ENCODE assay signal across 8 cellular contexts in genomic region chr14:57390806-57391562, GRCh38. TPM values are rescaled to one million over a fixed set of nuclear protein-coding genes. Genes with fewer than 3 reads are reported as not detected.
DNase-seq lines count a peak whose midpoint lies in the region; ATAC-seq, FAIRE-seq and TF ChIP-seq lines count a peak whose summit lies in the region.

No MANE protein-coding gene starts in this region.

- ATAC-seq in stimulated activated naive CD8-positive, alpha-beta T cell treated with anti-CD3 and anti-CD28 coated beads, Interleukin-15, Interleukin-2, amounts not matched to agents 100 U/mL and 50 U/mL, for 24 hours = peak; percentile 44

- no peaks in the 10 kb centered on the region; the same call in 1 of the 2 replicates for H3K27me3 ChIP-seq in H9 (ENCODE audit: insufficient read depth, low read length)
- no peaks in the 10 kb centered on the region for H3K27me3 ChIP-seq in effector memory CD4-positive, alpha-beta T cell (replicated peaks; ENCODE audit: control insufficient read depth, insufficient read depth, low read length, poor library complexity, severe bottlenecking)

- H3K4me1 Mint-ChIP-seq in H9 = peaks cover 31 to 38% of the 10 kb centered on the region in 2 experiments
- peaks cover 39% of the 10 kb centered on the region for H3K4me1 Mint-ChIP-seq in activated CD4-positive, alpha-beta T cell treated with anti-CD3 and anti-CD28 coated beads, Interleukin-2, amount 10 ng/mL, durations not matched to agents 24 days and 14 days
- peaks cover 44% of the 10 kb centered on the region for H3K4me1 Mint-ChIP-seq in mesothelial cell of epicardium

- no peaks in the 10 kb centered on the region for H3K4me1 ChIP-seq in H9 (ENCODE audit: insufficient read depth, low read length)
- no peaks in the 10 kb centered on the region for H3K4me1 ChIP-seq in effector memory CD4-positive, alpha-beta T cell (ENCODE audit: control insufficient read depth, insufficient read depth, low read length, poor library complexity, severe bottlenecking)

- peaks cover 10% of the 10 kb centered on the region; the same call in 1 of the 2 replicates for H3K79me2 ChIP-seq in H9 (ENCODE audit: insufficient read depth, low read length)

- no peak overlapping the region for H4K5ac ChIP-seq in H9 (ENCODE audit: insufficient read length, low read depth, low read length)

- no peak overlapping the region for H3K18ac ChIP-seq in H9 (ENCODE audit: insufficient read length, low read depth, low read length)

- H2AFZ ChIP-seq in H9 (ENCODE audit: low read length) = no peak overlapping the region

- H2AK5ac ChIP-seq in H9 (ENCODE audit: insufficient read length, low read length) = no peak overlapping the region

- no peaks in the 10 kb centered on the region for H4K20me1 ChIP-seq in H9 (ENCODE audit: control insufficient read depth, insufficient read depth, insufficient read length)

- peak overlapping the region; percentile 89 for H3K4me2 ChIP-seq in H9 (ENCODE audit: insufficient read depth, insufficient read length, low read length)

- peaks cover 6% of the 10 kb centered on the region for H3K23me2 ChIP-seq in H9 (ENCODE audit: insufficient read length, low read depth, low read length, poor library complexity, severe bottlenecking)

- peak overlapping the region; percentile 25; the same call in 1 of the 2 replicates for H3K14ac ChIP-seq in H9 (ENCODE audit: insufficient read depth, low read length)

- H3K4me3 Mint-ChIP-seq in H9 = peak overlapping the region; percentile 76 to 86
- H3K4me3 Mint-ChIP-seq in activated CD4-positive, alpha-beta T cell treated with anti-CD3 and anti-CD28 coated beads, Interleukin-2, amount 10 ng/mL, durations not matched to agents 24 days and 14 days = peak overlapping the region; percentile 93
- H3K4me3 Mint-ChIP-seq in mesothelial cell of epicardium = peak overlapping the region; percentile 89

- FAIRE-seq in GM12892 (lab: Jason Lieb, UNC) = peak; percentile 30

- H2BK20ac ChIP-seq in H9 (ENCODE audit: low read depth, low read length, poor library complexity, severe bottlenecking) = no peak overlapping the region

- H3K36me3 Mint-ChIP-seq in H9 (ENCODE audit: insufficient read depth in 1 of 3, low read depth in 3 of 3) (peaks cover 0 to 18% (median 6%) of the 10 kb centered on the region in 3 experiments; a peak in 5 of 7 replicates), mesothelial cell of epicardium (peaks cover 1% of the 10 kb centered on the region)
- H3K36me3 Mint-ChIP-seq in activated CD4-positive, alpha-beta T cell treated with anti-CD3 and anti-CD28 coated beads, Interleukin-2, amount 10 ng/mL, durations not matched to agents 24 days and 14 days (ENCODE audit: low read depth) = peaks cover 18% of the 10 kb centered on the region

- H3K79me1 ChIP-seq in H9 (ENCODE audit: insufficient read depth, low read depth, low read length, poor library complexity, severe bottlenecking) = peaks cover 3% of the 10 kb centered on the region

- no peak overlapping the region for H4K8ac ChIP-seq in H9 (replicated peaks; ENCODE audit: insufficient read length, low read depth, low read length)

- no peak overlapping the region for H2BK5ac ChIP-seq in H9 (ENCODE audit: insufficient read length, low read length)

- H3K4me3 ChIP-seq in effector memory CD4-positive, alpha-beta T cell (ENCODE audit: insufficient read depth, low read depth, low read length, poor library complexity, severe bottlenecking) = peak overlapping the region; percentile 92

- DNase-seq in GM12892 (ENCODE audit: insufficient read length) = peak; percentile 10
- DNase-seq in H9 = peak; percentile 43
- peak; percentile 32 for DNase-seq in LoVo (ENCODE audit: low spot score)
- DNase-seq in activated CD4-positive, alpha-beta T cell treated with anti-CD3 and anti-CD28 coated beads, Interleukin-2, amount 10 ng/mL, durations not matched to agents 24 days and 14 days = peak; percentile 85
- DNase-seq in effector memory CD4-positive, alpha-beta T cell = peak in 1 of 3 donors; percentile 9
- peak; percentile 25 to 60 for DNase-seq in mesothelial cell of epicardium (ENCODE audit: low spot score in 2 of 2, unreplicated experiment in 2 of 2)
- DNase-seq in stimulated activated naive CD8-positive, alpha-beta T cell treated with anti-CD3 and anti-CD28 coated beads, Interleukin-15, Interleukin-2, amounts not matched to agents 100 U/mL and 50 U/mL, for 24 hours = peak; percentile 52
- DNase-seq in NCI-H510A (lab: John Stamatoyannopoulos, UW) = no peak

- no peak overlapping the region for H3T11ph ChIP-seq in H9 (ENCODE audit: low read length)

- H3K9me3 Mint-ChIP-seq in H9 = no peaks in the 10 kb centered on the region
- no peaks in the 10 kb centered on the region for H3K9me3 Mint-ChIP-seq in activated CD4-positive, alpha-beta T cell treated with anti-CD3 and anti-CD28 coated beads, Interleukin-2, amount 10 ng/mL, durations not matched to agents 24 days and 14 days
- no peaks in the 10 kb centered on the region for H3K9me3 Mint-ChIP-seq in mesothelial cell of epicardium

- no peak overlapping the region for H3K4ac ChIP-seq in H9 (ENCODE audit: low read depth, low read length)

- intact Hi-C loops in activated CD4-positive, alpha-beta T cell treated with anti-CD3 and anti-CD28 coated beads, Interleukin-2, amount 10 ng/mL, durations not matched to agents 24 days and 14 days (cut with micrococcal nuclease) = loop anchor here (1.0 to 5.0 kb wide), 4 partner anchors 122 to 851 kb away; partner anchors contain the start of genes PSMA3 and TMEM260

- no peak overlapping the region for H2BK12ac ChIP-seq in H9 (ENCODE audit: insufficient read length, low read depth, low read length)

- H3K9me3 ChIP-seq in H9 (ENCODE audit: control insufficient read depth, low read depth, low read length) = no peaks in the 10 kb centered on the region
- H3K9me3 ChIP-seq in effector memory CD4-positive, alpha-beta T cell (ENCODE audit: control insufficient read depth, low read length) = no peaks in the 10 kb centered on the region

- no peak for TF ChIP-seq POLR2A in GM12892 (IDR thresholded peaks at IDR 0.05; ENCODE audit: low read depth, low read length)

- no peak overlapping the region for H2BK15ac ChIP-seq in H9 (ENCODE audit: low read depth, low read length)

- no peak overlapping the region for H2BK120ac ChIP-seq in H9 (ENCODE audit: low read depth, low read length, poor library complexity, severe bottlenecking)

- TF ChIP-seq CTCF in H9 (conservative IDR thresholded peaks at IDR 0.05) (no peak), mesothelial cell of epicardium (IDR thresholded peaks at IDR 0.05; ENCODE audit: unreplicated experiment) (no peak)

- H3K27ac Mint-ChIP-seq in H9 (no peak overlapping the region), mesothelial cell of epicardium (peak overlapping the region; percentile 75)
- peak overlapping the region; percentile 82 for H3K27ac Mint-ChIP-seq in activated CD4-positive, alpha-beta T cell treated with anti-CD3 and anti-CD28 coated beads, Interleukin-2, amount 10 ng/mL, durations not matched to agents 24 days and 14 days

- no peak overlapping the region for H4K91ac ChIP-seq in H9 (ENCODE audit: insufficient read length, low read depth, low read length)

- no peak overlapping the region for H3K27ac ChIP-seq in H9 (ENCODE audit: insufficient read length, low read depth, low read length)
- H3K27ac ChIP-seq in effector memory CD4-positive, alpha-beta T cell (ENCODE audit: insufficient read depth, low read length, poor library complexity, severe bottlenecking) = peak overlapping the region; percentile 77

- no peak overlapping the region for H3K56ac ChIP-seq in H9 (ENCODE audit: insufficient read length, low read depth, low read length)

- H3K23ac ChIP-seq in H9 (ENCODE audit: insufficient read length, low read depth, low read length) = no peak overlapping the region

- H3K27me3 Mint-ChIP-seq in H9 (ENCODE audit: low read depth) (peaks cover 7% of the 10 kb centered on the region), mesothelial cell of epicardium (ENCODE audit: low read depth) (peaks cover 1% of the 10 kb centered on the region)
- no peaks in the 10 kb centered on the region for H3K27me3 Mint-ChIP-seq in activated CD4-positive, alpha-beta T cell treated with anti-CD3 and anti-CD28 coated beads, Interleukin-2, amount 10 ng/mL, durations not matched to agents 24 days and 14 days

- WGBS in H9 (ENCODE audit: extremely low coverage, insufficient read length, low lambda C conversion rate) = no CpG with 5 or more reads among the region's 75 CpGs

- no peaks in the 10 kb centered on the region for H3K36me3 ChIP-seq in effector memory CD4-positive, alpha-beta T cell (ENCODE audit: control insufficient read depth, insufficient read depth, low read length)

- H3K9ac ChIP-seq in H9 (ENCODE audit: extremely low read depth, insufficient read length, low read length) = peak overlapping the region; percentile 65

RNA-seq across cellular contexts. Expression of gene NAA30, which starts 0.6 kb away (rescaled TPM):
- 6.4 TPM for polyA plus RNA-seq in GM12892 (2012; ENCODE audit: missing spikeins)
- total RNA-seq in H9 (2021) (18.3 and 20.9 TPM in 2 replicates), mesothelial cell of epicardium (19.2 TPM in 3 replicates)
- 20.4 and 20.7 TPM in 2 replicates for total RNA-seq in activated CD4-positive, alpha-beta T cell treated with anti-CD3 and anti-CD28 coated beads, Interleukin-2, amount 10 ng/mL, durations not matched to agents 24 days and 14 days

Comparison
In these comparisons a context has a peak if more than half of its experiments do, and no peak if none do; other contexts are left out.
1. H3K27ac Mint-ChIP-seq: peak in activated CD4-positive, alpha-beta T cell treated with anti-CD3 and anti-CD28 coated beads, Interleukin-2, amount 10 ng/mL, durations not matched to agents 24 days and 14 days (single experiment) and mesothelial cell of epicardium (single experiment); none in H9 (0 of 3).
2. Peak in every context shown above with its lines, with median percentiles within 50 percentile points of each other: H3K4me3 Mint-ChIP-seq.